Comparison of ENCODE assay signal across 8 cellular contexts in the genomic region with DNA sequence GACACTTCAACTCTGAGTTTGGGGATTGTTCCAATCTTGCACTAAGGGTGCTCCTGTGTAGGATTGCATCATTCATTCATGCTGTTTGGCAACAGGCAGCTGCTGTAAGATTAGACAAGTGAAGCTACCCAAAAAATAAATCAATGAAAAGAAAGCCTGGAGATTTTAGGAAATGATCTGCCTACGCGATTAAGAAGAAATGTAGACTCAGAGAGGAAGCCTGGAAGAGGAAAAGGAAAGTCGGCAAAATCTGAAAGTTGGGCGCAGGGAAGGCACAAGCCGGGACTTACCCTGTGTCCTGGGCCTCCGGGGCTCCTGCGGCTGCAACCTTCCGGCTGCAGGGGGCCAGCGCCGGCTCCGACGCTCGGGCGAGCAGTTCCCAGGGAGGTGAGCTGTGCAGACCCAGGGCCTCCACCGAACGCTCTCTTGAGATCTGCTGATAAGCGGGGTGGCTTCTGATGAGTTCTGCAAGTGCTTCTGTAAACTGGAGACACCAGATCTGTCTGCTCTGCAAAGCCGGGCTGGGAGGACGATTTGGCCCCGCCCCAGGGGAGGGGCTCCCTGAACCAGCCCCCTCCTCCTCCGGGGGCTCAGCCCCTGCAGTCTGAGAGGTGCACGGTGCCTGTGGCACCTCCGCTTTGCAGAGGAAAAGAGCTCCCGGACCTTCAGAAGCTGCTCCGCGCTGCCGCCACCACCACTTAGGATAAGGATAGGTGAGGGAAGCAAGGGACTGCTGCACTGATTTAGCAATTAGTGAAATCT. TPM values are rescaled to one million over a fixed set of nuclear protein-coding genes. Genes with fewer than 3 reads are reported as not detected.
DNase-seq lines count a peak whose midpoint lies in the region; ATAC-seq and TF ChIP-seq lines count a peak whose summit lies in the region.

No MANE protein-coding gene starts in this region.

- intact Hi-C loops in activated T-helper 2 cell treated with anti-CD3 and anti-CD28 coated beads, Interferon-gamma antibody, Interleukin-2, Interleukin-4, amounts not matched to agents 10 μg/mL and 5 μg/mL and 100 μg/mL, durations not matched to agents 14 hours and 24 hours and 36 hours (cut with micrococcal nuclease), result loop anchor here (1.0 to 2.0 kb wide), 2 partner anchors 17 to 31 kb away; partner anchors contain the start of genes CCT6A, PSPH and SUMF2

- H3K4me1 ChIP-seq in neuronal stem cell (ENCODE audit: control insufficient read depth in 2 of 2, insufficient read depth in 1 of 2, low read depth in 1 of 2, low read length in 2 of 2), result no peaks in the 10 kb centered on the region

- peaks cover 18% of the 10 kb centered on the region for H3K36me3 Mint-ChIP-seq in activated T-helper 2 cell treated with anti-CD3 and anti-CD28 coated beads, Interferon-gamma antibody, Interleukin-2, Interleukin-4, amounts not matched to agents 10 μg/mL and 5 μg/mL and 100 μg/mL, durations not matched to agents 14 hours and 24 hours and 36 hours (ENCODE audit: low read depth)

- H3K4me1 Mint-ChIP-seq in activated T-helper 2 cell treated with anti-CD3 and anti-CD28 coated beads, Interferon-gamma antibody, Interleukin-2, Interleukin-4, amounts not matched to agents 10 μg/mL and 5 μg/mL and 100 μg/mL, durations not matched to agents 14 hours and 24 hours and 36 hours (ENCODE audit: low read depth), result peaks cover 12% of the 10 kb centered on the region

- H2BK12ac ChIP-seq in neuronal stem cell (ENCODE audit: low read length), result no peak overlapping the region

- H2BK15ac ChIP-seq in neuronal stem cell (ENCODE audit: low read length), result no peak overlapping the region

- peak overlapping the region; percentile 75 for H3K27ac Mint-ChIP-seq in activated T-helper 2 cell treated with anti-CD3 and anti-CD28 coated beads, Interferon-gamma antibody, Interleukin-2, Interleukin-4, amounts not matched to agents 10 μg/mL and 5 μg/mL and 100 μg/mL, durations not matched to agents 14 hours and 24 hours and 36 hours

- H3K36me3 ChIP-seq in neuronal stem cell (replicated peaks in 1 of 2; ENCODE audit: control insufficient read depth in 2 of 2, insufficient read depth in 2 of 2, low read length in 2 of 2), result peaks cover 6 to 36% of the 10 kb centered on the region in 2 donors

- no peak overlapping the region for H4K91ac ChIP-seq in neuronal stem cell (ENCODE audit: low read depth, low read length, poor library complexity)

- H3K9me3 Mint-ChIP-seq in activated T-helper 2 cell treated with anti-CD3 and anti-CD28 coated beads, Interferon-gamma antibody, Interleukin-2, Interleukin-4, amounts not matched to agents 10 μg/mL and 5 μg/mL and 100 μg/mL, durations not matched to agents 14 hours and 24 hours and 36 hours, result no peaks in the 10 kb centered on the region

- no peaks in the 10 kb centered on the region for H3K27me3 ChIP-seq in neuronal stem cell (ENCODE audit: control insufficient read depth in 3 of 3, insufficient read depth in 3 of 3, low read depth in 1 of 3, low read length in 3 of 3)

- no peaks in the 10 kb centered on the region for H3K9me3 ChIP-seq in neuronal stem cell (replicated peaks in 1 of 2; ENCODE audit: control insufficient read depth in 2 of 2, insufficient read depth in 1 of 2, low read depth in 1 of 2, low read length in 2 of 2)

- WGBS in neuronal stem cell (ENCODE audit: extremely low coverage in 2 of 2, insufficient read length in 2 of 2, insufficient replicate concordance in 1 of 2), 2 donors, result no CpG with 5 or more reads among the region's 27 CpGs

- H3K4me3 Mint-ChIP-seq in activated T-helper 2 cell treated with anti-CD3 and anti-CD28 coated beads, Interferon-gamma antibody, Interleukin-2, Interleukin-4, amounts not matched to agents 10 μg/mL and 5 μg/mL and 100 μg/mL, durations not matched to agents 14 hours and 24 hours and 36 hours (ENCODE audit: low read depth), result peak overlapping the region; percentile 88

- H2BK120ac ChIP-seq in neuronal stem cell (ENCODE audit: low read depth, low read length), result no peak overlapping the region

- ATAC-seq in GM21723 (IDR thresholded peaks at IDR 0.05; ENCODE audit: unreplicated experiment), result peak; percentile 98

- TF ChIP-seq CTCF in foreskin fibroblast (IDR thresholded peaks at IDR 0.05; ENCODE audit: low read depth, low read length), result peak; percentile 7

- H2AK5ac ChIP-seq in neuronal stem cell (ENCODE audit: low read depth, low read length), result no peak overlapping the region

- H3K9ac ChIP-seq in neuronal stem cell (ENCODE audit: low read depth, low read length, poor library complexity), result no peak overlapping the region

- H3K23ac ChIP-seq in neuronal stem cell (ENCODE audit: low read depth, low read length, poor library complexity), result peak overlapping the region; percentile 89

- H3K4me2 ChIP-seq in neuronal stem cell (ENCODE audit: insufficient read depth, low read length, poor library complexity, severe bottlenecking), result peak overlapping the region; percentile 82

- H3K14ac ChIP-seq in neuronal stem cell (ENCODE audit: low read length), result no peak overlapping the region

- H3K79me1 ChIP-seq in neuronal stem cell (ENCODE audit: low read depth, low read length), result no peaks in the 10 kb centered on the region

- no peaks in the 10 kb centered on the region for H3K27me3 Mint-ChIP-seq in activated T-helper 2 cell treated with anti-CD3 and anti-CD28 coated beads, Interferon-gamma antibody, Interleukin-2, Interleukin-4, amounts not matched to agents 10 μg/mL and 5 μg/mL and 100 μg/mL, durations not matched to agents 14 hours and 24 hours and 36 hours (ENCODE audit: low read depth)

- peak overlapping the region; percentile 84 for H3K27ac ChIP-seq in neuronal stem cell (replicated peaks; ENCODE audit: low read length)

- H3K18ac ChIP-seq in neuronal stem cell (ENCODE audit: low read length), result peak overlapping the region; percentile 98

- H3K4me3 ChIP-seq in Jurkat, Clone E6-1 (ENCODE audit: low read length), result peak overlapping the region; percentile 67
- H3K4me3 ChIP-seq in foreskin fibroblast (ENCODE audit: low read depth in 1 of 2, low read length in 2 of 2) (peak overlapping the region; percentile 83 to 89), neuronal stem cell (ENCODE audit: low read length in 2 of 2) (peak overlapping the region; percentile 56 to 87)

- no peak overlapping the region for H4K8ac ChIP-seq in neuronal stem cell (ENCODE audit: low read depth, low read length)

- peak overlapping the region; percentile 95 for H2AFZ ChIP-seq in neuronal stem cell (ENCODE audit: low read length)

- peak; percentile 74 for DNase-seq in EH (ENCODE audit: low read depth)
- DNase-seq in Jurkat, Clone E6-1 (ENCODE audit: low read depth, low spot score), result peak; percentile 91
- peak; percentile 83 for DNase-seq in RPMI8226
- peak; percentile 75 for DNase-seq in activated T-helper 2 cell treated with anti-CD3 and anti-CD28 coated beads, Interferon-gamma antibody, Interleukin-2, Interleukin-4, amounts not matched to agents 10 μg/mL and 5 μg/mL and 100 μg/mL, durations not matched to agents 14 hours and 24 hours and 36 hours (ENCODE audit: low spot score)
- DNase-seq in foreskin fibroblast, result peak; percentile 51 to 79
- DNase-seq in neuronal stem cell (ENCODE audit: low spot score), result peak; percentile 78
- DNase-seq in superior temporal gyrus (ENCODE audit: extremely low spot score), result peak; percentile 54

- no peak overlapping the region for H3K4ac ChIP-seq in neuronal stem cell (ENCODE audit: low read length)

- H2BK5ac ChIP-seq in neuronal stem cell (ENCODE audit: low read length), result no peak overlapping the region

RNA-seq across cellular contexts. Expression of gene PSPH, which starts 17.4 kb away (rescaled TPM):
- 36.6 TPM for polyA plus RNA-seq in Jurkat, Clone E6-1 (2012; ENCODE audit: insufficient read depth, insufficient read length)
- total RNA-seq in activated T-helper 2 cell treated with anti-CD3 and anti-CD28 coated beads, Interferon-gamma antibody, Interleukin-2, Interleukin-4, amounts not matched to agents 10 μg/mL and 5 μg/mL and 100 μg/mL, durations not matched to agents 14 hours and 24 hours and 36 hours, result 18.4 and 20.8 TPM in 2 replicates
- polyA plus RNA-seq in neuronal stem cell (2013, experiment 1 of 2), result 18.7 TPM
- polyA plus RNA-seq in neuronal stem cell (2013, experiment 2 of 2), result 19.1 TPM

RNA-seq across cellular contexts. Expression of gene CCT6A, which starts 17.7 kb away (rescaled TPM):
- polyA plus RNA-seq in Jurkat, Clone E6-1 (2012; ENCODE audit: insufficient read depth, insufficient read length), result 264 TPM
- 259 and 263 TPM in 2 replicates for total RNA-seq in activated T-helper 2 cell treated with anti-CD3 and anti-CD28 coated beads, Interferon-gamma antibody, Interleukin-2, Interleukin-4, amounts not matched to agents 10 μg/mL and 5 μg/mL and 100 μg/mL, durations not matched to agents 14 hours and 24 hours and 36 hours
- polyA plus RNA-seq in neuronal stem cell (2013, experiment 1 of 2), result 217 TPM
- polyA plus RNA-seq in neuronal stem cell (2013, experiment 2 of 2), result 218 TPM

RNA-seq across cellular contexts. Expression of gene SUMF2, which starts 30.2 kb away (rescaled TPM):
- 116 TPM for polyA plus RNA-seq in Jurkat, Clone E6-1 (2012; ENCODE audit: insufficient read depth, insufficient read length)
- 153 and 158 TPM in 2 replicates for total RNA-seq in activated T-helper 2 cell treated with anti-CD3 and anti-CD28 coated beads, Interferon-gamma antibody, Interleukin-2, Interleukin-4, amounts not matched to agents 10 μg/mL and 5 μg/mL and 100 μg/mL, durations not matched to agents 14 hours and 24 hours and 36 hours
- polyA plus RNA-seq in neuronal stem cell (2013, experiment 1 of 2), result 53.2 TPM
- 51.7 TPM for polyA plus RNA-seq in neuronal stem cell (2013, experiment 2 of 2)

RNA-seq across cellular contexts. Expression of gene PHKG1, which starts 58.9 kb away (rescaled TPM):
- polyA plus RNA-seq in Jurkat, Clone E6-1 (2012; ENCODE audit: insufficient read depth, insufficient read length), result 1.9 TPM
- 2.5 and 3.6 TPM in 2 replicates for total RNA-seq in activated T-helper 2 cell treated with anti-CD3 and anti-CD28 coated beads, Interferon-gamma antibody, Interleukin-2, Interleukin-4, amounts not matched to agents 10 μg/mL and 5 μg/mL and 100 μg/mL, durations not matched to agents 14 hours and 24 hours and 36 hours
- polyA plus RNA-seq in neuronal stem cell (2013, experiment 1 of 2), result 0.10 TPM
- 0.10 TPM for polyA plus RNA-seq in neuronal stem cell (2013, experiment 2 of 2)

Comparison
In these comparisons a context has a peak if more than half of its experiments do, and no peak if none do; other contexts are left out.
1. Peak in every context shown above with its lines: DNase-seq, ATAC-seq, H3K4me3 ChIP-seq and H3K27ac ChIP-seq.